8 cellular contexts compared by ENCODE assay signal in the genomic region with DNA sequence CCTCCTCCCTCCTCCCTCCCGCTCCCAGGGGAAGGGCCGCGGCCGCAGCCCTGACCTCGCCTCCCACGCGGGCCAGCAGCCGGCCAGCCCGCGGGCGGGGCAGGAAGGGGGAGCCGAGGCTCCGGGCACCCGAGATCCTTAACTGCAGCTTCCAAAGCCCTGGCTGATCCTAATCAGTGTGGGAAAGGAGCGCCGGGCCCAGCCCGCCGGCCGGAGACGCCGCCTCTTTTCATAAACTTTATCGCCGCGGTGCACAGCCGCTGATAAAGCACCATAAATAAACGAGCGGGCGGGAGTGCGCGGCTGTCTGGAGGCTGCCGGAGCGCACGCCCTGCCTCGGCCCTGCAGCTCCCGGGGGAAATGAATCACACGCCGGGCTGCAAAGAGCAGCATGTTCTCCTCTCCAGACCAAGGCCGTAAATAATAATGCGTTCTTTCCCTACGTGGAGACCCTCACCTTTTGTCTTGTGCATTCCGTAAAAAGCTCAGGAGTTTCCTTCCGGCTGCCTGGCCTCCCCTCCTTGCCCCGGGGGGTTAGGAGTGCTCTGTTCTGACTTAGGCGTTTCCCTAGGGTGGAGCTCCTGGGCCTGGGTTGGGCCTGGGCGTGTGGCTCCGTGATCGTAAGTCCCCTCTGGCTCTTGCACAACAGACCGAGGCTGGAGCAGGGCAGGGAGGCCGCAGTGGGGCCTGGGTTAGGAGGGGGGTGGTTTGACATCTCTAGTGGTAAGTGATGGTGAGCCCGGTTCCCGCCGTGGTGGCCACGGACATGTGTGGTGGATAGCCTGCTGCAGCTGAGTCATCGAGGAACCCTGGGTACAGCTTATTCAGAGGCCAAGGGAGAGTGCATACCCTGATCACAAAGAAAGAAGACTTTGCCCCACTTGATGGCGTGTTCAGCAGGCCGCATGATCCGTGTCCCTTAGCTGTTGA.
A peak's percentile ranks its signal among the peaks of the same experiment; 100 is the strongest.
DNase-seq lines count a peak whose midpoint lies in the region; ATAC-seq and TF ChIP-seq lines count a peak whose summit lies in the region.

No MANE protein-coding gene starts in this region.

- H3K27ac Mint-ChIP-seq in CD8-positive, alpha-beta memory T cell: no peak overlapping the region

- no peaks in the 10 kb centered on the region for H3K36me3 Mint-ChIP-seq in CD8-positive, alpha-beta memory T cell

- no peaks in the 10 kb centered on the region for H4K20me1 ChIP-seq in hepatocyte (ENCODE audit: insufficient read depth, poor library complexity, severe bottlenecking)

- H3K27me3 Mint-ChIP-seq in CD8-positive, alpha-beta memory T cell: peaks cover 30 to 61% of the 10 kb centered on the region in 2 donors

- no peaks in the 10 kb centered on the region for H3K9me3 ChIP-seq in CD8-positive, alpha-beta memory T cell (ENCODE audit: low read length)
- no peaks in the 10 kb centered on the region for H3K9me3 ChIP-seq in hepatocyte (ENCODE audit: low read depth)

- POLR2A ChIA-PET in CD8-positive, alpha-beta memory T cell (lab: Charles Lee): no interaction called here

- in situ Hi-C loops in astrocyte of the spinal cord (cut with HindIII; ENCODE audit: low sequenced_read_pairs): no loop called here

- peak overlapping the region; percentile 75 for H3K4me2 ChIP-seq in hepatocyte

- WGBS in hepatocyte (ENCODE audit: low lambda C conversion rate, missing lambda C conversion rate): 10% methylated on average over 47 of the region's 57 CpGs

- no peak overlapping the region for H3K4me3 ChIP-seq in CD8-positive, alpha-beta memory T cell (ENCODE audit: low read length)
- peak overlapping the region; percentile 7 for H3K4me3 ChIP-seq in astrocyte of the spinal cord (ENCODE audit: low read depth, low read length)
- no peak overlapping the region for H3K4me3 ChIP-seq in hepatocyte

- peak overlapping the region; percentile 27 for H3K27ac ChIP-seq in CD8-positive, alpha-beta memory T cell (ENCODE audit: low read depth, low read length)
- peak overlapping the region; percentile 90 for H3K27ac ChIP-seq in hepatocyte

- peak overlapping the region; percentile 31 for H2AFZ ChIP-seq in hepatocyte

- TF ChIP-seq CTCF in astrocyte of the spinal cord (IDR thresholded peaks at IDR 0.05; ENCODE audit: low read depth, low read length) (no peak), hepatocyte (IDR thresholded peaks at IDR 0.05; ENCODE audit: poor library complexity) (no peak)

- no peak for DNase-seq in CD8-positive, alpha-beta memory T cell
- DNase-seq in OCI-M1 (lab: John Stamatoyannopoulos, UW) (peak; percentile 87), astrocyte of the spinal cord (ENCODE audit: low read depth, low spot score) (peak; percentile 97), hepatocyte (ENCODE audit: low spot score) (peak; percentile 94), pulmonary artery endothelial cell (ENCODE audit: low read depth, low spot score) (peak; percentile 89)

- H3K4me1 Mint-ChIP-seq in CD8-positive, alpha-beta memory T cell: peaks cover 0 to 5% (median 1%) of the 10 kb centered on the region in 3 donors

- H3K9me2 ChIP-seq in hepatocyte (replicated peaks; ENCODE audit: insufficient read depth): no peaks in the 10 kb centered on the region

- CTCF ChIA-PET in CD8-positive, alpha-beta memory T cell (lab: Charles Lee): no interaction called here

- ATAC-seq in GM19351 (IDR thresholded peaks at IDR 0.05; ENCODE audit: unreplicated experiment) (peak; percentile 65), HG03460 (IDR thresholded peaks at IDR 0.05; ENCODE audit: unreplicated experiment) (peak; percentile 61), GM18520 (IDR thresholded peaks at IDR 0.05; ENCODE audit: unreplicated experiment) (no peak)

- H3K36me3 ChIP-seq in CD8-positive, alpha-beta memory T cell (ENCODE audit: insufficient read depth, low read length): no peaks in the 10 kb centered on the region
- H3K36me3 ChIP-seq in hepatocyte (replicated peaks; ENCODE audit: insufficient read depth, low read depth): no peaks in the 10 kb centered on the region

- no peaks in the 10 kb centered on the region for H3K4me1 ChIP-seq in CD8-positive, alpha-beta memory T cell (ENCODE audit: insufficient read depth, low read length)
- peaks cover 24% of the 10 kb centered on the region for H3K4me1 ChIP-seq in hepatocyte (ENCODE audit: insufficient read depth)

- H3K79me2 ChIP-seq in hepatocyte: no peaks in the 10 kb centered on the region

- peaks cover 6% of the 10 kb centered on the region for H3K27me3 ChIP-seq in CD8-positive, alpha-beta memory T cell (ENCODE audit: insufficient read depth, low read length, poor library complexity, severe bottlenecking)
- H3K27me3 ChIP-seq in hepatocyte: no peaks in the 10 kb centered on the region

- H3K4me3 Mint-ChIP-seq in CD8-positive, alpha-beta memory T cell: no peak overlapping the region

- H3K9me3 Mint-ChIP-seq in CD8-positive, alpha-beta memory T cell: no peaks in the 10 kb centered on the region

Comparison
In these comparisons a context has a peak if more than half of its experiments do, and no peak if none do; other contexts are left out.
1. DNase-seq: peak in OCI-M1 (single experiment), astrocyte of the spinal cord (single experiment), hepatocyte (single experiment) and pulmonary artery endothelial cell (single experiment); none in CD8-positive, alpha-beta memory T cell (0 of 5).